ENCODE assay signal across 8 cellular contexts in the genomic region with DNA sequence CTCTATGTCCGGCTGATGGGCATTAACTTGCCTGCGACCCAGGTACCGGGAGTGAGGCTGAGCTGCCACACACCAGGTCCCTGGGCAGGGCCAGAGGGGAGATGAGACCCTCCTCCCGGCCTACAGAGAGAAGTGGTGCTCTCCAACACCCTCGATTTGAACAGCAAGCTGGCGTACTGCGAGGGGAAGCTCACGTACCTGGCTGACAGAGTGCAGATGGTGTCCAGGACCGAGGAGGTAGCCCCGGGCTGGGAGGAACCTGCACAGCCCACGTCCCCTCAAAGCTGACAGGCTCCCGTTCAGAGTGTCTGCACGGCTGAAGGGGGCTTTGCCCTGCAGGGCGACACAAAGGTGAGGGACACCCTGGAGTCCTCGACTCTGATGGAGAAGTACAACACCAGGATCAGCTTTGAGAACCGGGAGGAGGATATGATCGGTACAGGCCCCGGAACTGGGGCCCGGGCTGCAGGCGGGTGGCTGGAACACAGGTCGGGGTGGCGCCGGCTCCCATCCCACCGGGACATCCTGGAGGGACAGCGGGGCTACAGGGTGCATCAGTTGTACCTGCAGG. TPM values are rescaled to one million over a fixed set of nuclear protein-coding genes. Genes with fewer than 3 reads are reported as not detected.
DNase-seq lines count a peak whose midpoint lies in the region; ATAC-seq and TF ChIP-seq lines count a peak whose summit lies in the region.

No MANE protein-coding gene starts in this region.

- H3K79me1 ChIP-seq in mesendoderm (ENCODE audit: low read length), result peaks cover 14% of the 10 kb centered on the region

- no peak overlapping the region for H3K4ac ChIP-seq in mesendoderm (ENCODE audit: low read depth, low read length)

- H3K9ac ChIP-seq in mesendoderm (ENCODE audit: low read length), result peak overlapping the region; percentile 80

- H3K36me3 ChIP-seq in breast epithelium, result no peaks in the 10 kb centered on the region
- H3K36me3 ChIP-seq in mesendoderm (ENCODE audit: control insufficient read depth, insufficient read depth, low read length), result no peaks in the 10 kb centered on the region
- H3K36me3 ChIP-seq in urinary bladder (ENCODE audit: insufficient read depth), result no peaks in the 10 kb centered on the region

- H3K4me2 ChIP-seq in mesendoderm (ENCODE audit: low read length), result peak overlapping the region; percentile 93

- TF ChIP-seq CTCF in breast epithelium (IDR thresholded peaks at IDR 0.05), result no peak

- H3K4me3 ChIP-seq in breast epithelium (peak overlapping the region; percentile 94 to 100 (median 99)), mesendoderm (ENCODE audit: low read length) (no peak overlapping the region), urinary bladder (ENCODE audit: low read depth, low read length) (peak overlapping the region; percentile 98)

- TF ChIP-seq POLR2A in breast epithelium (IDR thresholded peaks at IDR 0.05), result no peak

- no CpG with 5 or more reads among the region's 25 CpGs for WGBS in mesendoderm (ENCODE audit: extremely low coverage, insufficient coverage, low lambda C conversion rate)
- WGBS in urinary bladder, result 69% methylated on average over 25 of the region's 25 CpGs

- no peak overlapping the region for H2BK120ac ChIP-seq in mesendoderm (ENCODE audit: low read depth, low read length)

- peak overlapping the region; percentile 88 for H3K27ac Mint-ChIP-seq in activated naive CD4-positive, alpha-beta T cell treated with anti-CD3 and anti-CD28 coated beads for 36 hours

- H3K27me3 ChIP-seq in breast epithelium, result no peaks in the 10 kb centered on the region
- H3K27me3 ChIP-seq in mesendoderm (ENCODE audit: insufficient read depth, low read length, poor library complexity), result no peaks in the 10 kb centered on the region

- H3K79me2 ChIP-seq in mesendoderm (ENCODE audit: control insufficient read depth, insufficient read depth, low read length), result peaks cover 31% of the 10 kb centered on the region

- peaks cover 36% of the 10 kb centered on the region for H3K4me1 Mint-ChIP-seq in activated naive CD4-positive, alpha-beta T cell treated with anti-CD3 and anti-CD28 coated beads for 36 hours (ENCODE audit: low read depth)

- H3K27ac ChIP-seq in breast epithelium (peak overlapping the region; percentile 84 to 96), mesendoderm (ENCODE audit: low read depth, low read length) (no peak overlapping the region), urinary bladder (ENCODE audit: low read depth) (no peak overlapping the region)

- no peaks in the 10 kb centered on the region for H3K9me3 Mint-ChIP-seq in activated naive CD4-positive, alpha-beta T cell treated with anti-CD3 and anti-CD28 coated beads for 36 hours

- H3K56ac ChIP-seq in mesendoderm (ENCODE audit: low read length), result peak overlapping the region; percentile 95

- H2AK5ac ChIP-seq in mesendoderm (ENCODE audit: low read length), result no peak overlapping the region

- H3K27me3 Mint-ChIP-seq in activated naive CD4-positive, alpha-beta T cell treated with anti-CD3 and anti-CD28 coated beads for 36 hours (ENCODE audit: low read depth), result no peaks in the 10 kb centered on the region

- H2BK15ac ChIP-seq in mesendoderm (replicated peaks; ENCODE audit: low read depth), result no peak overlapping the region

- H3K4me3 Mint-ChIP-seq in activated naive CD4-positive, alpha-beta T cell treated with anti-CD3 and anti-CD28 coated beads for 36 hours, result peak overlapping the region; percentile 82

- no peak for DNase-seq in activated naive CD4-positive, alpha-beta T cell treated with anti-CD3 and anti-CD28 coated beads for 36 hours
- no peak for DNase-seq in activated naive CD4-positive, alpha-beta T cell treated with anti-CD3 and anti-CD28 coated beads, Interleukin-2, amount 50 U/mL, for 16 hours
- DNase-seq in breast epithelium (ENCODE audit: low spot score in 2 of 2) (no peak), mesendoderm (no peak), SHP77 (lab: John Stamatoyannopoulos, UW) (no peak)

- peaks cover 7 to 26% of the 10 kb centered on the region in 2 donors for H3K4me1 ChIP-seq in breast epithelium
- H3K4me1 ChIP-seq in mesendoderm (ENCODE audit: control insufficient read depth, low read depth, low read length), result peaks cover 4% of the 10 kb centered on the region
- H3K4me1 ChIP-seq in urinary bladder (ENCODE audit: insufficient read depth), result peaks cover 1% of the 10 kb centered on the region

- H3K18ac ChIP-seq in mesendoderm (ENCODE audit: low read length), result no peak overlapping the region

- H2BK5ac ChIP-seq in mesendoderm (ENCODE audit: low read length), result no peak overlapping the region

- H3K23ac ChIP-seq in mesendoderm (ENCODE audit: low read length), result peak overlapping the region; percentile 85

- no peak overlapping the region for H4K8ac ChIP-seq in mesendoderm (ENCODE audit: low read depth, low read length)

- H4K5ac ChIP-seq in mesendoderm (ENCODE audit: low read length), result no peak overlapping the region

- CTCF ChIA-PET in activated naive CD4-positive, alpha-beta T cell treated with anti-CD3 and anti-CD28 coated beads for 36 hours (lab: Charles Lee), result interaction anchor here (2.1 to 5.1 kb wide), 3 partner anchors 14 to 36 kb away, joined by 6 to 28 read pairs (median 8); partner anchors contain the start of genes AJM1 and TMEM141

- H3K36me3 Mint-ChIP-seq in activated naive CD4-positive, alpha-beta T cell treated with anti-CD3 and anti-CD28 coated beads for 36 hours (ENCODE audit: low read depth), result peaks cover 12% of the 10 kb centered on the region

- intact Hi-C loops in activated naive CD4-positive, alpha-beta T cell treated with anti-CD3 and anti-CD28 coated beads for 36 hours (cut with micrococcal nuclease), result loop anchor here (1.0 to 5.0 kb wide), 5 partner anchors 16 to 396 kb away; partner anchors contain the start of genes PAXX, PHPT1, TMEM141 and TPRN
- intact Hi-C loops in breast epithelium (cut with DNase I; ENCODE audit: low total_unique reads), result loop anchor here (5.0 kb wide), 1 partner anchor 276 kb away; no protein-coding TSS in a partner anchor

- no peaks in the 10 kb centered on the region for H3K9me3 ChIP-seq in breast epithelium

- ATAC-seq in HG03097 (IDR thresholded peaks at IDR 0.05; ENCODE audit: low FRiP score, unreplicated experiment) (no peak), GM18867 (IDR thresholded peaks at IDR 0.05; ENCODE audit: unreplicated experiment) (no peak)

RNA-seq across cellular contexts. Expression of gene RABL6, which starts 1.0 kb away (rescaled TPM):
- 10 to 100 TPM; 74.9 to 82.7 TPM for total RNA-seq in activated naive CD4-positive, alpha-beta T cell treated with anti-CD3 and anti-CD28 coated beads for 36 hours
- total RNA-seq in breast epithelium (10 to 100 TPM; 38.2 to 51.5 (median 41.3) TPM), urinary bladder (29.1 TPM)
- polyA plus RNA-seq in mesendoderm (2013, experiment 1 of 2), result 81.0 TPM
- polyA plus RNA-seq in mesendoderm (2013, experiment 2 of 2), result 80.3 TPM
- polyA plus RNA-seq in urinary bladder, result 60.0 TPM

RNA-seq across cellular contexts. Expression of gene CCDC183, which starts 10.6 kb away (rescaled TPM):
- total RNA-seq in activated naive CD4-positive, alpha-beta T cell treated with anti-CD3 and anti-CD28 coated beads for 36 hours, result under 1 TPM; 0.38 to 0.47 TPM
- total RNA-seq in breast epithelium (1 to 10 TPM in 2 of 3 donors, under 1 TPM in 1; 0.64 to 5.7 (median 5.6) TPM), urinary bladder (1.5 TPM)
- 0.17 TPM for polyA plus RNA-seq in mesendoderm (2013, experiment 1 of 2)
- polyA plus RNA-seq in mesendoderm (2013, experiment 2 of 2), result 0.25 TPM
- 0.85 TPM for polyA plus RNA-seq in urinary bladder

RNA-seq across cellular contexts. Expression of gene TMEM141, which starts 15.6 kb away (rescaled TPM):
- 10 to 100 TPM; 38.1 to 39.6 TPM for total RNA-seq in activated naive CD4-positive, alpha-beta T cell treated with anti-CD3 and anti-CD28 coated beads for 36 hours
- 100 to 1,000 TPM in 2 of 3 donors, 10 to 100 TPM in 1; 85.8 to 121 (median 103) TPM for total RNA-seq in breast epithelium
- polyA plus RNA-seq in mesendoderm (2013, experiment 1 of 2), result 29.9 TPM
- 29.3 TPM for polyA plus RNA-seq in mesendoderm (2013, experiment 2 of 2)
- total RNA-seq in urinary bladder, result 29.4 TPM
- polyA plus RNA-seq in urinary bladder, result 83.2 TPM

RNA-seq across cellular contexts. Expression of gene AJM1, which starts 35.6 kb away (rescaled TPM):
- total RNA-seq in activated naive CD4-positive, alpha-beta T cell treated with anti-CD3 and anti-CD28 coated beads for 36 hours, result 1 to 10 TPM; 1.7 to 2.0 TPM
- total RNA-seq in breast epithelium (1 to 10 TPM; 1.0 to 2.3 (median 1.1) TPM), urinary bladder (0.69 TPM)
- 0.41 TPM for polyA plus RNA-seq in mesendoderm (2013, experiment 1 of 2)
- 0.34 TPM for polyA plus RNA-seq in mesendoderm (2013, experiment 2 of 2)
- 6.9 TPM for polyA plus RNA-seq in urinary bladder

RNA-seq across cellular contexts. Expression of gene LCN15, which starts 42.4 kb away (rescaled TPM):
- not detected for total RNA-seq in activated naive CD4-positive, alpha-beta T cell treated with anti-CD3 and anti-CD28 coated beads for 36 hours
- total RNA-seq in breast epithelium, result not detected
- polyA plus RNA-seq in mesendoderm (2013, experiment 1 of 2), result 0.06 TPM
- 0.10 TPM for polyA plus RNA-seq in mesendoderm (2013, experiment 2 of 2)
- not detected for total RNA-seq in urinary bladder
- polyA plus RNA-seq in urinary bladder, result not detected

Comparison
In these comparisons a context has a peak if more than half of its experiments do, and no peak if none do; other contexts are left out.
1. H3K27ac ChIP-seq: peak in breast epithelium (2 of 2); none in mesendoderm (single experiment) and urinary bladder (single experiment).